8 cellular contexts compared by ENCODE assay signal in genomic region chr20:36745234-36745926, GRCh38. TPM values are rescaled to one million over a fixed set of nuclear protein-coding genes. Genes with fewer than 3 reads are reported as not detected.
DNase-seq lines count a peak whose midpoint lies in the region; ATAC-seq and TF ChIP-seq lines count a peak whose summit lies in the region.

No MANE protein-coding gene starts in this region.

- peak overlapping the region; percentile 72 to 82 (median 74) for H3K27ac ChIP-seq in esophagus squamous epithelium

- POLR2A ChIA-PET in T-cell (lab: Charles Lee) = interaction anchor here in 1 of 2 donors (0.6 to 0.9 kb wide), 2 partner anchors 12 to 279 kb away, joined by 3 to 5 read pairs; no protein-coding TSS in a partner anchor

- H3K9me3 ChIP-seq in esophagus squamous epithelium (no peaks in the 10 kb centered on the region), neuron (ENCODE audit: low read length) (no peaks in the 10 kb centered on the region)

- peak overlapping the region; percentile 88 to 91 (median 90) for H3K4me3 Mint-ChIP-seq in T-cell

- DNase-seq in 8988T (peak; percentile 51), GM12865 (ENCODE audit: low read depth) (no peak), T-cell (peak in 10 of 34 experiments; percentile 1 to 25 (median 6)), esophagus squamous epithelium (lab: John Stamatoyannopoulos, UW) (no peak), D341Med (ENCODE audit: low spot score) (no peak), mucosa of gallbladder (ENCODE audit: low spot score) (no peak)

- H3K4me1 Mint-ChIP-seq in T-cell = peaks cover 24 to 34% (median 31%) of the 10 kb centered on the region in 3 donors

- no peaks in the 10 kb centered on the region for H3K27me3 Mint-ChIP-seq in T-cell

- no peaks in the 10 kb centered on the region for H3K36me3 Mint-ChIP-seq in T-cell

- H2AFZ ChIP-seq in neuron (ENCODE audit: low read depth, low read length) = peak overlapping the region; percentile 6

- no peaks in the 10 kb centered on the region for H3K36me3 ChIP-seq in esophagus squamous epithelium
- peaks cover 3% of the 10 kb centered on the region for H3K36me3 ChIP-seq in neuron (ENCODE audit: insufficient read depth, low read length)

- CTCF ChIA-PET in T-cell (lab: Charles Lee) = interaction anchor here (0.5 to 2.3 kb wide), 4 partner anchors 9 to 29 kb away, joined by 3 to 7 read pairs (median 6); no protein-coding TSS in a partner anchor

- TF ChIP-seq POLR2A in esophagus squamous epithelium (IDR thresholded peaks at IDR 0.05) = no peak

- no peaks in the 10 kb centered on the region for H3K27me3 ChIP-seq in esophagus squamous epithelium
- no peaks in the 10 kb centered on the region for H3K27me3 ChIP-seq in neuron (ENCODE audit: insufficient read depth, low read length)

- no peaks in the 10 kb centered on the region for H3K9me3 Mint-ChIP-seq in T-cell

- no peak for TF ChIP-seq CTCF in GM12865 (IDR thresholded peaks at IDR 0.05; ENCODE audit: insufficient read depth, low read depth, low read length, missing control alignments)
- no peak for TF ChIP-seq CTCF in esophagus squamous epithelium (IDR thresholded peaks at IDR 0.05)

- peak; percentile 22 for ATAC-seq in HG03097 (IDR thresholded peaks at IDR 0.05; ENCODE audit: low FRiP score, unreplicated experiment)
- ATAC-seq in T-cell (replicated peaks in 1 of 4) = peak in 3 of 4 experiments; percentile 36 to 38 (median 37)

- H3K27ac Mint-ChIP-seq in T-cell = peak overlapping the region; percentile 56 to 69

- 14 to 17% methylated on average over 8 to 9 of the region's 44 CpGs for WGBS in esophagus squamous epithelium, 2 donors

- H3K4me1 ChIP-seq in esophagus squamous epithelium (peaks cover 14 to 27% (median 15%) of the 10 kb centered on the region in 3 donors), neuron (ENCODE audit: insufficient read depth, low read length) (peaks cover 6% of the 10 kb centered on the region)

- intact Hi-C loops in esophagus squamous epithelium (cut with DNase I) = no loop called here

- peak overlapping the region; percentile 92 for H3K4me3 ChIP-seq in GM12865 (ENCODE audit: low read depth, low read length)
- peak overlapping the region; percentile 67 to 99 (median 88) for H3K4me3 ChIP-seq in esophagus squamous epithelium
- peak overlapping the region; percentile 68 for H3K4me3 ChIP-seq in neuron (ENCODE audit: low read length)

RNA-seq across cellular contexts. Expression of gene NDRG3, which starts 0.5 kb away (rescaled TPM):
- total RNA-seq in T-cell (10 to 100 TPM; 25.8 to 29.5 (median 28.3) TPM), esophagus squamous epithelium (10 to 100 TPM; 13.9 to 23.5 (median 18.1) TPM), mucosa of gallbladder (27.7 TPM)

RNA-seq across cellular contexts. Expression of gene DSN1, which starts 28.2 kb away (rescaled TPM):
- 10 to 100 TPM; 10.1 to 13.6 (median 11.1) TPM for total RNA-seq in T-cell
- total RNA-seq in esophagus squamous epithelium = 10 to 100 TPM in 2 of 4 donors, 1 to 10 TPM in 2; 6.9 to 13.0 (median 9.7) TPM
- 8.7 TPM for total RNA-seq in mucosa of gallbladder
